ENCODE assay signal across 1 cellular context in the genomic region with DNA sequence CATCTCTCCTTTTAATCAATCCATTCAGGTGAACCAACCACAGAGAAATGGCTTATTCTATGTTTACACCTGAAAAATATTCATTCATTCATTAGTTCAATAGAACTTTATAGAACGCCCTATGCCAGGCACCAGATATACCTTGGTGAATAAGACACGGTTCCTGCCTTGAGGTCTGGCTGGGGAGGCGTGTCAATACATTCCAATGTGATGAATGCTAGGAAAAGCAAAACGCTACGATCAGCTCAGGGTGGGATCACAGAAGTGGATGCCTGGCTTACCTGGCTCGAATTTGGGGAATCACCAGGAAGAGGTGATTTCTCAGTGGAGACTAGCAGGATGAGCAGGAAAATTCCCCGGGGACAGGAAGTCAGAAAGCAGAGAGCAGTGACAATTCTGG.
TF ChIP-seq lines count a peak whose summit lies in the region.

No MANE protein-coding gene starts in this region.

TF ChIP-seq in endothelial cell of umbilical vein, 7 proteins besides CTCF, POLR2A, EP300 and RAD21:
- TF ChIP-seq MYC (IDR thresholded peaks at IDR 0.05; ENCODE audit: low read depth, low read length) (no peak), FOS (IDR thresholded peaks at IDR 0.05; ENCODE audit: borderline replicate concordance, insufficient read depth, low read length) (no peak), EZH2 (IDR thresholded peaks at IDR 0.05; ENCODE audit: borderline replicate concordance, low read depth, low read length, severe bottlenecking) (no peak), JUN (IDR thresholded peaks at IDR 0.05; ENCODE audit: borderline replicate concordance, insufficient read depth, insufficient read length, low read depth) (no peak), POLR2AphosphoS5 (IDR thresholded peaks at IDR 0.05; ENCODE audit: insufficient read depth, low read depth, low read length) (no peak)
- TF ChIP-seq, protein P1, sequence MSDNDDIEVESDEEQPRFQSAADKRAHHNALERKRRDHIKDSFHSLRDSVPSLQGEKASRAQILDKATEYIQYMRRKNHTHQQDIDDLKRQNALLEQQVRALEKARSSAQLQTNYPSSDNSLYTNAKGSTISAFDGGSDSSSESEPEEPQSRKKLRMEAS (IDR thresholded peaks at IDR 0.05; ENCODE audit: insufficient read depth, insufficient read length), result no peak
